In the genomic region with DNA sequence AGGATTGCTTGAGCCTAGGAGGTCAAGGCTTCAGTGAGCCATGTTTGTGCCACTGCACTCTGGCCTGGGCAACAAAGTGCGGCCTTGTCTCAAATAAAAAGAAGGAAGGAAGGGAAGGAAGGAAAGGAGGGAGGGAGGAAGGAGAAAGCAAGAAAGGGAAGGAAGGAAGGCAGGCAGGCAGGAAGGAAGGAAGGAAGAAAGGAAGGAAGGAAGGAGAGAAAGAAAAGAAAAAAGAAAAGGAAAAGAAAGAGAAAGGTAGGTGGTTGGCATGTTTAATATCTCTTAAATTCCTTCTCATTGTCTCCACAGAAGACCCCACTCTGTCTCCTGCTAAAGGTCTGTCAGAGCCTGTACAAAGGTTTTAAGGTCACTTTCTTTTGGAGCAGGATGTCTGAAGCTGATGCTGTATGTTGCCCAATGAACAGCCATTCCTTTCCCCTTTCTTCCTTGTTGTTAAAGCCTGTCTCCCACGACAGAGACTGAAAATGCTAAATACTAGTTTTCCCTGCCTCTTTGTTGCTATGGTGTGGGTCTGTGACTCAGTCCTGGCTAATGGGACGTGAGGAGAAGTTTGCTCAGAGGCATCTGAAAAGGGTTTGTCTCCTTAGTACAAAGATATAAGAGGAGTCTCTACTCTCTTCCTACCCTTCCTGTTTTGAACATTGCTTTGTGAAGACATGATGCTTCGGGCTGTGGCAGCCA, we compare ENCODE assay signal across 13 cellular contexts.
A peak's percentile ranks its signal among the peaks of the same experiment; 100 is the strongest.
DNase-seq lines count a peak whose midpoint lies in the region; TF ChIP-seq lines count a peak whose summit lies in the region.
"Had no signal": no experiment of that assay in that cellular context is flagged by ENCODE, and none has a peak within 500 bp of the region (broad histone marks: within the 10 kb centered on the region; RNA-seq: fewer than 3 reads in every experiment).

No MANE protein-coding gene starts in this region.

- no TSS peak for BruUV-seq in OCI-LY7 (replicated peaks; lab: Mats Ljungman, UMichigan)

- H3K4me3 Mint-ChIP-seq in activated T-helper 2 cell treated with anti-CD3 and anti-CD28 coated beads, Interferon-gamma antibody, Interleukin-2, Interleukin-4, amounts not matched to agents 10 μg/mL and 5 μg/mL and 100 μg/mL, durations not matched to agents 14 hours and 24 hours and 36 hours (ENCODE audit: low read depth), result no peak overlapping the region
- no peak overlapping the region for H3K4me3 Mint-ChIP-seq in endodermal cell

- H3K4me2 ChIP-seq in OCI-LY7 (ENCODE audit: low read length), result no peak overlapping the region

- peak; percentile 52 for DNase-seq in AG09309 (ENCODE audit: low read depth)
- no peak for DNase-seq in activated T-helper 2 cell treated with anti-CD3 and anti-CD28 coated beads, Interferon-gamma antibody, Interleukin-2, Interleukin-4, amounts not matched to agents 10 μg/mL and 5 μg/mL and 100 μg/mL, durations not matched to agents 14 hours and 24 hours and 36 hours (ENCODE audit: low spot score)
- DNase-seq in kidney epithelial cell (ENCODE audit: low read depth), result peak; percentile 78
- DNase-seq in endodermal cell, result no peak
- no peak for DNase-seq in DMS79 (lab: John Stamatoyannopoulos, UW)
- DNase-seq in cerebellum (ENCODE audit: low spot score), result no peak
- DNase-seq in OCI-LY7 (ENCODE audit: low spot score), result no peak
- DNase-seq: colonic mucosa, NCI-H187, pancreas, SIG-M5 had no signal

- H3K27ac Mint-ChIP-seq in activated T-helper 2 cell treated with anti-CD3 and anti-CD28 coated beads, Interferon-gamma antibody, Interleukin-2, Interleukin-4, amounts not matched to agents 10 μg/mL and 5 μg/mL and 100 μg/mL, durations not matched to agents 14 hours and 24 hours and 36 hours, result peak overlapping the region; percentile 64
- no peak overlapping the region for H3K27ac Mint-ChIP-seq in endodermal cell

- H3K36me3 ChIP-seq in HEK293 (ENCODE audit: control insufficient read depth in 2 of 2, insufficient read depth in 1 of 2, low read length in 2 of 2), result no peaks in the 10 kb centered on the region
- H3K36me3 ChIP-seq in kidney epithelial cell (ENCODE audit: control insufficient read depth, insufficient read depth, low read length), result no peaks in the 10 kb centered on the region
- H3K36me3 ChIP-seq in endodermal cell (ENCODE audit: control insufficient read depth, insufficient read depth, low read length), result no peaks in the 10 kb centered on the region
- H3K36me3 ChIP-seq in OCI-LY7 (ENCODE audit: insufficient read depth, low read length), result no peaks in the 10 kb centered on the region
- H3K36me3 ChIP-seq: colonic mucosa, pancreas, vagina had no signal

- no peaks in the 10 kb centered on the region for H4K20me1 ChIP-seq in OCI-LY7 (ENCODE audit: insufficient read depth, low read length)

- H3K4me3 ChIP-seq in AG09309 (ENCODE audit: control insufficient read depth, low read depth, low read length) (no peak overlapping the region), HEK293 (ENCODE audit: low read depth, low read length) (no peak overlapping the region), kidney epithelial cell (ENCODE audit: low read depth, low read length) (no peak overlapping the region), endodermal cell (ENCODE audit: low read length) (no peak overlapping the region), OCI-LY7 (ENCODE audit: low read depth, low read length, poor library complexity, severe bottlenecking) (no peak overlapping the region)
- H3K4me3 ChIP-seq: colonic mucosa, pancreas, vagina had no signal

- H3K36me3 Mint-ChIP-seq in activated T-helper 2 cell treated with anti-CD3 and anti-CD28 coated beads, Interferon-gamma antibody, Interleukin-2, Interleukin-4, amounts not matched to agents 10 μg/mL and 5 μg/mL and 100 μg/mL, durations not matched to agents 14 hours and 24 hours and 36 hours (ENCODE audit: low read depth), result no peaks in the 10 kb centered on the region
- H3K36me3 Mint-ChIP-seq in endodermal cell (ENCODE audit: low read depth), result no peaks in the 10 kb centered on the region

- H3K4me1 Mint-ChIP-seq in activated T-helper 2 cell treated with anti-CD3 and anti-CD28 coated beads, Interferon-gamma antibody, Interleukin-2, Interleukin-4, amounts not matched to agents 10 μg/mL and 5 μg/mL and 100 μg/mL, durations not matched to agents 14 hours and 24 hours and 36 hours (ENCODE audit: low read depth), result peaks cover 15% of the 10 kb centered on the region
- peaks cover 5% of the 10 kb centered on the region for H3K4me1 Mint-ChIP-seq in endodermal cell

- CTCF ChIA-PET in HEK293 (lab: Yijun Ruan, JAX) (no interaction called here), OCI-LY7 (lab: Charles Lee; ENCODE audit: unreplicated experiment) (no interaction called here)

- H3K27me3 Mint-ChIP-seq in activated T-helper 2 cell treated with anti-CD3 and anti-CD28 coated beads, Interferon-gamma antibody, Interleukin-2, Interleukin-4, amounts not matched to agents 10 μg/mL and 5 μg/mL and 100 μg/mL, durations not matched to agents 14 hours and 24 hours and 36 hours (ENCODE audit: low read depth), result no peaks in the 10 kb centered on the region
- no peaks in the 10 kb centered on the region for H3K27me3 Mint-ChIP-seq in endodermal cell (ENCODE audit: insufficient read depth)

- H3K27ac ChIP-seq in HEK293 (ENCODE audit: extremely low read depth, low read depth, low read length), result no peak overlapping the region
- no peak overlapping the region for H3K27ac ChIP-seq in endodermal cell (ENCODE audit: low read depth, low read length)
- no peak overlapping the region for H3K27ac ChIP-seq in OCI-LY7 (ENCODE audit: low read depth, low read length, poor library complexity, severe bottlenecking)
- H3K27ac ChIP-seq: colonic mucosa, pancreas, vagina had no signal

- WGBS in endodermal cell (ENCODE audit: insufficient coverage in 1 of 2, insufficient read length in 1 of 2), 2 experiments, result 82 to 88% methylated on average over 2 to 4 of the region's 4 CpGs

- no peaks in the 10 kb centered on the region for H3K27me3 ChIP-seq in kidney epithelial cell (ENCODE audit: control insufficient read depth, insufficient read depth, low read length)
- H3K27me3 ChIP-seq in endodermal cell (ENCODE audit: control insufficient read depth, insufficient read depth, low read length, poor library complexity, severe bottlenecking), result no peaks in the 10 kb centered on the region
- H3K27me3 ChIP-seq: colonic mucosa, pancreas, vagina had no signal

- intact Hi-C loops in activated T-helper 2 cell treated with anti-CD3 and anti-CD28 coated beads, Interferon-gamma antibody, Interleukin-2, Interleukin-4, amounts not matched to agents 10 μg/mL and 5 μg/mL and 100 μg/mL, durations not matched to agents 14 hours and 24 hours and 36 hours (cut with micrococcal nuclease), result loop anchor here (1.0 to 10.0 kb wide), 6 partner anchors 61 to 349 kb away; no protein-coding TSS in a partner anchor
- intact Hi-C loops in OCI-LY7 (cut with micrococcal nuclease; ENCODE audit: unreplicated experiment), result no loop called here

- H3K9me3 ChIP-seq in HEK293 (ENCODE audit: control insufficient read depth, insufficient read depth, low read depth, low read length) (no peaks in the 10 kb centered on the region), endodermal cell (ENCODE audit: control insufficient read depth, low read length) (no peaks in the 10 kb centered on the region), OCI-LY7 (ENCODE audit: low read length) (no peaks in the 10 kb centered on the region)
- H3K9me3 ChIP-seq: colonic mucosa, pancreas, vagina had no signal

- H3K9ac ChIP-seq in endodermal cell (ENCODE audit: extremely low read depth, low read length, poor library complexity, severe bottlenecking), result no peak overlapping the region

- no peaks in the 10 kb centered on the region; the same call in 1 of the 2 replicates for H3K9me2 ChIP-seq in OCI-LY7 (ENCODE audit: insufficient read depth, low read length)

- H3K9me3 Mint-ChIP-seq in activated T-helper 2 cell treated with anti-CD3 and anti-CD28 coated beads, Interferon-gamma antibody, Interleukin-2, Interleukin-4, amounts not matched to agents 10 μg/mL and 5 μg/mL and 100 μg/mL, durations not matched to agents 14 hours and 24 hours and 36 hours, result peaks cover 12% of the 10 kb centered on the region
- H3K9me3 Mint-ChIP-seq in endodermal cell, result no peaks in the 10 kb centered on the region

- TF ChIP-seq CTCF in AG09309 (IDR thresholded peaks at IDR 0.05; ENCODE audit: control insufficient read depth, insufficient read depth, low read depth, low read length, missing control alignments) (no peak), HEK293 (tag by site-specific recombination; IDR thresholded peaks at IDR 0.05) (no peak), kidney epithelial cell (IDR thresholded peaks at IDR 0.05; ENCODE audit: insufficient read depth, low read length, poor library complexity, severe bottlenecking) (no peak), endodermal cell (conservative IDR thresholded peaks at IDR 0.05) (no peak), OCI-LY7 (conservative IDR thresholded peaks at IDR 0.05; ENCODE audit: low read length) (no peak)

- H3K4me1 ChIP-seq in HEK293 (ENCODE audit: control insufficient read depth, insufficient read depth, low read length) (no peaks in the 10 kb centered on the region), endodermal cell (ENCODE audit: control insufficient read depth, insufficient read depth, low read length) (no peaks in the 10 kb centered on the region), OCI-LY7 (ENCODE audit: insufficient read depth, low read length, poor library complexity, severe bottlenecking) (no peaks in the 10 kb centered on the region)
- H3K4me1 ChIP-seq: colonic mucosa, vagina had no signal

- POLR2A ChIA-PET in HEK293 (lab: Yijun Ruan, JAX), result no interaction called here
- POLR2A ChIA-PET in OCI-LY7 (lab: Charles Lee), result interaction anchor here (1.4 kb wide), 1 partner anchor 8 kb away, joined by 6 read pairs; no protein-coding TSS in a partner anchor

- no peaks in the 10 kb centered on the region for H3K79me2 ChIP-seq in OCI-LY7 (ENCODE audit: insufficient read depth, low read depth, low read length)

- H2AFZ ChIP-seq in OCI-LY7 (ENCODE audit: low read length), result no peak overlapping the region

TF ChIP-seq in HEK293, 187 proteins besides CTCF, POLR2A, EP300 and RAD21 (continues in another document):
- TF ChIP-seq, protein P1, sequence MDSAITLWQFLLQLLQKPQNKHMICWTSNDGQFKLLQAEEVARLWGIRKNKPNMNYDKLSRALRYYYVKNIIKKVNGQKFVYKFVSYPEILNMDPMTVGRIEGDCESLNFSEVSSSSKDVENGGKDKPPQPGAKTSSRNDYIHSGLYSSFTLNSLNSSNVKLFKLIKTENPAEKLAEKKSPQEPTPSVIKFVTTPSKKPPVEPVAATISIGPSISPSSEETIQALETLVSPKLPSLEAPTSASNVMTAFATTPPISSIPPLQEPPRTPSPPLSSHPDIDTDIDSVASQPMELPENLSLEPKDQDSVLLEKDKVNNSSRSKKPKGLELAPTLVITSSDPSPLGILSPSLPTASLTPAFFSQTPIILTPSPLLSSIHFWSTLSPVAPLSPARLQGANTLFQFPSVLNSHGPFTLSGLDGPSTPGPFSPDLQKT (IDR thresholded peaks at IDR 0.05; ENCODE audit: borderline replicate concordance, low read depth, low read length), result no peak
- peak; percentile 70; the same call in 1 of the 2 replicates for TF ChIP-seq PRDM1 (tag by site-specific recombination; IDR thresholded peaks at IDR 0.05)
- no peak for TF ChIP-seq BCL11B (tag by site-specific recombination; IDR thresholded peaks at IDR 0.05; ENCODE audit: low read depth)
- no peak for TF ChIP-seq GLIS2 (tag by site-specific recombination; IDR thresholded peaks at IDR 0.05)
- no peak for TF ChIP-seq ZFP3 (tag by site-specific recombination; IDR thresholded peaks at IDR 0.05; ENCODE audit: low read depth)

Comparison
In these comparisons a context has a peak if more than half of its experiments do, and no peak if none do; other contexts are left out.
1. DNase-seq: peak in AG09309 (single experiment) and kidney epithelial cell (single experiment); none in activated T-helper 2 cell treated with anti-CD3 and anti-CD28 coated beads, Interferon-gamma antibody, Interleukin-2, Interleukin-4, amounts not matched to agents 10 μg/mL and 5 μg/mL and 100 μg/mL, durations not matched to agents 14 hours and 24 hours and 36 hours (single experiment), endodermal cell (single experiment), DMS79 (single experiment), cerebellum (single experiment) and OCI-LY7 (single experiment).